Comparison of ENCODE assay signal across 12 cellular contexts in genomic region chr2:179569834-179570233, GRCh38.
DNase-seq lines count a peak whose midpoint lies in the region; ATAC-seq and TF ChIP-seq lines count a peak whose summit lies in the region.
"Had no signal": no experiment of that assay in that cellular context is flagged by ENCODE, and none has a peak within 500 bp of the region (broad histone marks: within the 10 kb centered on the region; RNA-seq: fewer than 3 reads in every experiment).

No MANE protein-coding gene starts in this region.

- no peaks in the 10 kb centered on the region for H3K9me3 ChIP-seq in SK-N-SH
- H3K9me3 ChIP-seq in suprapubic skin = no peaks in the 10 kb centered on the region
- H3K9me3 ChIP-seq in OCI-LY7 (ENCODE audit: low read length) = no peaks in the 10 kb centered on the region
- H3K9me3 ChIP-seq: A549 had no signal

- DNase-seq in NCI-H2227 treated with DMSO at 0.1 percent for 48 hours (lab: John Stamatoyannopoulos, UW) = peak; percentile 23
- DNase-seq in NCI-H2227 (lab: John Stamatoyannopoulos, UW; ENCODE audit: unreplicated experiment) = no peak
- DNase-seq in SK-N-SH = no peak
- DNase-seq in glomerular visceral epithelial cell (ENCODE audit: extremely low spot score) = peak; percentile 36
- DNase-seq in suprapubic skin (ENCODE audit: low spot score in 2 of 2) = peak in 1 of 2 donors; percentile 64
- no peak for DNase-seq in OCI-LY7 (ENCODE audit: low spot score)
- DNase-seq in DMS153 (lab: John Stamatoyannopoulos, UW) = no peak
- DNase-seq: activated CD4-positive, alpha-beta T cell treated with anti-CD3 and anti-CD28 coated beads, Interleukin-2, amount 50 U/mL, for 4 hours; activated naive CD4-positive, alpha-beta T cell treated with Interleukin-2 at 50 U/mL for 16 hours; stimulated activated CD4-positive, alpha-beta T cell treated with anti-CD3 and anti-CD28 coated beads, Interleukin-12 subunit alpha, Interleukin-12 subunit beta, amount 100 ng/mL, for 4 hours had no signal

- H3K4me3 ChIP-seq in SK-N-SH (ENCODE audit: low read depth in 2 of 2, low read length in 1 of 2) (no peak overlapping the region), suprapubic skin (no peak overlapping the region), OCI-LY7 (ENCODE audit: low read depth, low read length, poor library complexity, severe bottlenecking) (no peak overlapping the region)
- H3K4me3 ChIP-seq: A549 had no signal

- CTCF ChIA-PET in SK-N-SH (lab: Yijun Ruan, JAX) (no interaction called here), OCI-LY7 (lab: Charles Lee; ENCODE audit: unreplicated experiment) (no interaction called here)

- no peak for TF ChIP-seq RAD21 in SK-N-SH (IDR thresholded peaks at IDR 0.05; ENCODE audit: low read length)

- H3K4me2 ChIP-seq in SK-N-SH (no peak overlapping the region), OCI-LY7 (ENCODE audit: low read length) (no peak overlapping the region)
- H3K4me2 ChIP-seq: A549 had no signal

- BruUV-seq in OCI-LY7 (replicated peaks; lab: Mats Ljungman, UMichigan) = no TSS peak

- no peak overlapping the region for H2AFZ ChIP-seq in SK-N-SH (ENCODE audit: low read depth)
- no peak overlapping the region for H2AFZ ChIP-seq in OCI-LY7 (ENCODE audit: low read length)

- H4K20me1 ChIP-seq in SK-N-SH (ENCODE audit: insufficient read depth) = no peaks in the 10 kb centered on the region
- no peaks in the 10 kb centered on the region for H4K20me1 ChIP-seq in OCI-LY7 (ENCODE audit: insufficient read depth, low read length)

- TF ChIP-seq POLR2A in suprapubic skin (IDR thresholded peaks at IDR 0.05) = no peak

- H3K36me3 ChIP-seq in SK-N-SH (replicated peaks in 1 of 2; ENCODE audit: control insufficient read depth in 1 of 2, insufficient read depth in 2 of 2, low read length in 1 of 2) = no peaks in the 10 kb centered on the region
- H3K36me3 ChIP-seq in suprapubic skin = no peaks in the 10 kb centered on the region
- H3K36me3 ChIP-seq in OCI-LY7 (ENCODE audit: insufficient read depth, low read length) = peaks cover 34% of the 10 kb centered on the region

- 93% methylated on average over 1 of the region's 1 CpG for WGBS in SK-N-SH (ENCODE audit: low lambda C conversion rate)
- 63% methylated on average over 1 of the region's 1 CpG for WGBS in suprapubic skin

- TF ChIP-seq EP300 in SK-N-SH (IDR thresholded peaks at IDR 0.05; ENCODE audit: borderline replicate concordance in 1 of 2, low read depth in 1 of 2, low read length in 1 of 2) (no peak), suprapubic skin (IDR thresholded peaks at IDR 0.05) (no peak)

- TF ChIP-seq CTCF in SK-N-SH (IDR thresholded peaks at IDR 0.05) (no peak), suprapubic skin (IDR thresholded peaks at IDR 0.05) (no peak), OCI-LY7 (conservative IDR thresholded peaks at IDR 0.05; ENCODE audit: low read length) (no peak)

- H3K79me2 ChIP-seq in SK-N-SH (ENCODE audit: insufficient read depth) = no peaks in the 10 kb centered on the region
- H3K79me2 ChIP-seq in OCI-LY7 (ENCODE audit: insufficient read depth, low read depth, low read length) = no peaks in the 10 kb centered on the region

- H3K27ac ChIP-seq in SK-N-SH (ENCODE audit: low read depth in 2 of 2, low read length in 1 of 2) (no peak overlapping the region), suprapubic skin (peak overlapping the region; percentile 62), OCI-LY7 (ENCODE audit: low read depth, low read length, poor library complexity, severe bottlenecking) (no peak overlapping the region)
- H3K27ac ChIP-seq: A549 had no signal

- no peaks in the 10 kb centered on the region for H3K4me1 ChIP-seq in SK-N-SH (ENCODE audit: control insufficient read depth in 1 of 2, insufficient read depth in 2 of 2, low read depth in 1 of 2, low read length in 1 of 2)
- H3K4me1 ChIP-seq in suprapubic skin = no peaks in the 10 kb centered on the region
- no peaks in the 10 kb centered on the region for H3K4me1 ChIP-seq in OCI-LY7 (ENCODE audit: insufficient read depth, low read length, poor library complexity, severe bottlenecking)

- no peak for ATAC-seq in GM21576 (IDR thresholded peaks at IDR 0.05; ENCODE audit: unreplicated experiment)

- H3K27me3 ChIP-seq in SK-N-SH (ENCODE audit: insufficient read depth) (no peaks in the 10 kb centered on the region), suprapubic skin (no peaks in the 10 kb centered on the region)

- H3K9ac ChIP-seq in SK-N-SH = no peak overlapping the region

- intact Hi-C loops in OCI-LY7 (cut with micrococcal nuclease; ENCODE audit: unreplicated experiment) = no loop called here

- no peaks in the 10 kb centered on the region for H3K9me2 ChIP-seq in SK-N-SH
- no peaks in the 10 kb centered on the region for H3K9me2 ChIP-seq in OCI-LY7 (ENCODE audit: insufficient read depth, low read length)

- POLR2A ChIA-PET in SK-N-SH (lab: Yijun Ruan, JAX) = no interaction called here
- POLR2A ChIA-PET in OCI-LY7 (lab: Charles Lee) = no interaction called here

- H3F3A ChIP-seq in SK-N-SH (replicated peaks; ENCODE audit: insufficient read depth) = no peaks in the 10 kb centered on the region

TF ChIP-seq in SK-N-SH, 30 proteins besides CTCF, POLR2A, EP300 and RAD21:
- TF ChIP-seq PBX3 (IDR thresholded peaks at IDR 0.05) (peak; percentile 33; the same call in 1 of the 2 replicates), ELF1 (IDR thresholded peaks at IDR 0.05) (no peak), SIN3A (IDR thresholded peaks at IDR 0.05; ENCODE audit: borderline replicate concordance, low read depth, low read length) (no peak), TCF12 (IDR thresholded peaks at IDR 0.05) (peak; percentile 16; the same call in 1 of the 2 replicates), SMC3 (IDR thresholded peaks at IDR 0.05; ENCODE audit: low read depth, low read length) (no peak), FOXJ3 (CRISPR knock-in tag; IDR thresholded peaks at IDR 0.05) (no peak), GABPA (IDR thresholded peaks at IDR 0.05; ENCODE audit: low read depth) (no peak), CHD2 (IDR thresholded peaks at IDR 0.05; ENCODE audit: low read length, partially characterized antibody) (no peak), GATA2 (CRISPR knock-in tag; IDR thresholded peaks at IDR 0.05) (no peak)
- TF ChIP-seq, protein P1, sequence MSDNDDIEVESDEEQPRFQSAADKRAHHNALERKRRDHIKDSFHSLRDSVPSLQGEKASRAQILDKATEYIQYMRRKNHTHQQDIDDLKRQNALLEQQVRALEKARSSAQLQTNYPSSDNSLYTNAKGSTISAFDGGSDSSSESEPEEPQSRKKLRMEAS (IDR thresholded peaks at IDR 0.05; ENCODE audit: low read depth) = no peak
- TF ChIP-seq, protein P2, sequence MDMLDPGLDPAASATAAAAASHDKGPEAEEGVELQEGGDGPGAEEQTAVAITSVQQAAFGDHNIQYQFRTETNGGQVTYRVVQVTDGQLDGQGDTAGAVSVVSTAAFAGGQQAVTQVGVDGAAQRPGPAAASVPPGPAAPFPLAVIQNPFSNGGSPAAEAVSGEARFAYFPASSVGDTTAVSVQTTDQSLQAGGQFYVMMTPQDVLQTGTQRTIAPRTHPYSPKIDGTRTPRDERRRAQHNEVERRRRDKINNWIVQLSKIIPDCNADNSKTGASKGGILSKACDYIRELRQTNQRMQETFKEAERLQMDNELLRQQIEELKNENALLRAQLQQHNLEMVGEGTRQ (IDR thresholded peaks at IDR 0.05; ENCODE audit: borderline replicate concordance, low read depth, low read length) = no peak
- TF ChIP-seq, protein P3, sequence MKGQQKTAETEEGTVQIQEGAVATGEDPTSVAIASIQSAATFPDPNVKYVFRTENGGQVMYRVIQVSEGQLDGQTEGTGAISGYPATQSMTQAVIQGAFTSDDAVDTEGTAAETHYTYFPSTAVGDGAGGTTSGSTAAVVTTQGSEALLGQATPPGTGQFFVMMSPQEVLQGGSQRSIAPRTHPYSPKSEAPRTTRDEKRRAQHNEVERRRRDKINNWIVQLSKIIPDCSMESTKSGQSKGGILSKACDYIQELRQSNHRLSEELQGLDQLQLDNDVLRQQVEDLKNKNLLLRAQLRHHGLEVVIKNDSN (IDR thresholded peaks at IDR 0.05; ENCODE audit: borderline replicate concordance, low read depth) = no peak
- TF ChIP-seq, protein P4, sequence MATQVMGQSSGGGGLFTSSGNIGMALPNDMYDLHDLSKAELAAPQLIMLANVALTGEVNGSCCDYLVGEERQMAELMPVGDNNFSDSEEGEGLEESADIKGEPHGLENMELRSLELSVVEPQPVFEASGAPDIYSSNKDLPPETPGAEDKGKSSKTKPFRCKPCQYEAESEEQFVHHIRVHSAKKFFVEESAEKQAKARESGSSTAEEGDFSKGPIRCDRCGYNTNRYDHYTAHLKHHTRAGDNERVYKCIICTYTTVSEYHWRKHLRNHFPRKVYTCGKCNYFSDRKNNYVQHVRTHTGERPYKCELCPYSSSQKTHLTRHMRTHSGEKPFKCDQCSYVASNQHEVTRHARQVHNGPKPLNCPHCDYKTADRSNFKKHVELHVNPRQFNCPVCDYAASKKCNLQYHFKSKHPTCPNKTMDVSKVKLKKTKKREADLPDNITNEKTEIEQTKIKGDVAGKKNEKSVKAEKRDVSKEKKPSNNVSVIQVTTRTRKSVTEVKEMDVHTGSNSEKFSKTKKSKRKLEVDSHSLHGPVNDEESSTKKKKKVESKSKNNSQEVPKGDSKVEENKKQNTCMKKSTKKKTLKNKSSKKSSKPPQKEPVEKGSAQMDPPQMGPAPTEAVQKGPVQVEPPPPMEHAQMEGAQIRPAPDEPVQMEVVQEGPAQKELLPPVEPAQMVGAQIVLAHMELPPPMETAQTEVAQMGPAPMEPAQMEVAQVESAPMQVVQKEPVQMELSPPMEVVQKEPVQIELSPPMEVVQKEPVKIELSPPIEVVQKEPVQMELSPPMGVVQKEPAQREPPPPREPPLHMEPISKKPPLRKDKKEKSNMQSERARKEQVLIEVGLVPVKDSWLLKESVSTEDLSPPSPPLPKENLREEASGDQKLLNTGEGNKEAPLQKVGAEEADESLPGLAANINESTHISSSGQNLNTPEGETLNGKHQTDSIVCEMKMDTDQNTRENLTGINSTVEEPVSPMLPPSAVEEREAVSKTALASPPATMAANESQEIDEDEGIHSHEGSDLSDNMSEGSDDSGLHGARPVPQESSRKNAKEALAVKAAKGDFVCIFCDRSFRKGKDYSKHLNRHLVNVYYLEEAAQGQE (IDR thresholded peaks at IDR 0.05; ENCODE audit: low read depth, low read length) = no peak

Comparison
In these comparisons a context has a peak if more than half of its experiments do, and no peak if none do; other contexts are left out.
1. DNase-seq: peak in NCI-H2227 treated with DMSO at 0.1 percent for 48 hours (single experiment) and glomerular visceral epithelial cell (single experiment); none in NCI-H2227 (single experiment), SK-N-SH (single experiment), OCI-LY7 (single experiment) and DMS153 (single experiment).